ENCODE assay signal across 1 cellular context in genomic region chr3:53324011-53324544, GRCh38.
TF ChIP-seq lines count a peak whose summit lies in the region.

No MANE protein-coding gene starts in this region.

TF ChIP-seq in SK-N-SH treated with all-trans-retinoic acid at 6 μM for 48 hours, 23 proteins besides CTCF, POLR2A, EP300 and RAD21 (continued from another document):
- no peak for TF ChIP-seq POU6F1 (CRISPR knock-in tag; IDR thresholded peaks at IDR 0.05; ENCODE audit: borderline replicate concordance, low read depth)
